In genomic region chr17:28292878-28293277, GRCh38 we compare ENCODE assay signal across 1 cellular context. TPM values are rescaled to one million over a fixed set of nuclear protein-coding genes. Genes with fewer than 3 reads are reported as not detected.
"Had no signal": no experiment of that assay in that cellular context is flagged by ENCODE, and none has a peak within 500 bp of the region (broad histone marks: within the 10 kb centered on the region; RNA-seq: fewer than 3 reads in every experiment).

No MANE protein-coding gene starts in this region.

RNA-seq across cellular contexts. Expression of gene TMEM97, which starts 26.1 kb away (rescaled TPM):
- total RNA-seq: ascending aorta had no signal
